9 cellular contexts compared by ENCODE assay signal in the genomic region with DNA sequence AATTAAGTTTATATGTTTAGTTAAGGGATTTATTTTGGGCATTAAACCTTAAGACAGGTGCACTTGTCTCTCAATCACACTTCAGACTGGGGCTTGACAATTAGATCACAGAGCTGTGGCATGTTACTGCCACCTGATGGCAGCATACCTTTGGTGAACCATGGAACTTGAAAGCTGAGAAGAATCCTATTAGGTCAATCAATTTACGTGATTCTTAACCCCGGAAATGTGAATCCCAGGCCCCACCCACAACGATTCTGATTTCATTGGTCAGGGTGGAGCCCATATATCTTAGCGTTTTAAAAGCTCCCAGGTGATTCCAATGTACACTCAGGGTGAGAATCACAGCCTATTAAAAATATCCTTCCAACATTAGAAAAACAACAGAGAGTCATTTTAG.
DNase-seq lines count a peak whose midpoint lies in the region; ATAC-seq lines count a peak whose summit lies in the region.
"Had no signal": no experiment of that assay in that cellular context is flagged by ENCODE, and none has a peak within 500 bp of the region (broad histone marks: within the 10 kb centered on the region; RNA-seq: fewer than 3 reads in every experiment).

No MANE protein-coding gene starts in this region.

- WGBS in GM23248 (ENCODE audit: low coverage in 1 of 2, low lambda C conversion rate in 2 of 2, missing lambda C conversion rate in 2 of 2), 2 experiments, result 2 to 4% methylated on average over 4 of the region's 4 CpGs

- H3K27me3 ChIP-seq in CD4-positive, CD25-positive, alpha-beta regulatory T cell (ENCODE audit: control insufficient read depth, insufficient read depth, low read length), result peaks cover 2% of the 10 kb centered on the region
- peaks cover 20% of the 10 kb centered on the region for H3K27me3 ChIP-seq in GM23248 (replicated peaks; ENCODE audit: insufficient read depth)

- no peaks in the 10 kb centered on the region for H3K79me2 ChIP-seq in GM23248 (ENCODE audit: insufficient read depth)

- H3K4me3 ChIP-seq in CD4-positive, CD25-positive, alpha-beta regulatory T cell (ENCODE audit: low read depth, low read length), result no peak overlapping the region
- H3K4me3 ChIP-seq in GM23248, result no peak overlapping the region
- H3K4me3 ChIP-seq: skin epidermis had no signal

- no peaks in the 10 kb centered on the region for H3K9me2 ChIP-seq in GM23248 (ENCODE audit: insufficient read depth)

- no peak overlapping the region for H3K4me2 ChIP-seq in GM23248 (ENCODE audit: unreplicated experiment)

- no peaks in the 10 kb centered on the region for H3K9me3 ChIP-seq in CD4-positive, CD25-positive, alpha-beta regulatory T cell (ENCODE audit: control insufficient read depth in 2 of 2, low read length in 2 of 2)
- no peaks in the 10 kb centered on the region for H3K9me3 ChIP-seq in GM23248 (ENCODE audit: low read depth)

- no peak overlapping the region for H3K27ac ChIP-seq in CD4-positive, CD25-positive, alpha-beta regulatory T cell (ENCODE audit: insufficient read depth, low read length, poor library complexity, severe bottlenecking)
- H3K27ac ChIP-seq in GM23248, result no peak overlapping the region
- H3K27ac ChIP-seq: skin epidermis had no signal

- DNase-seq in CD4-positive, CD25-positive, alpha-beta regulatory T cell, result peak; percentile 14 to 70 (median 35)
- DNase-seq in GM23248, result peak; percentile 33
- DNase-seq in NCI-H774 (lab: John Stamatoyannopoulos, UW), result peak; percentile 43
- DNase-seq in activated T-helper 2 cell treated with anti-CD3 and anti-CD28 coated beads, Interferon-gamma antibody, Interleukin-2, Interleukin-4, amounts not matched to agents 10 μg/mL and 5 μg/mL and 100 μg/mL, durations not matched to agents 14 hours and 24 hours and 36 hours (ENCODE audit: low spot score), result peak; percentile 32
- DNase-seq in left cardiac atrium, result no peak
- DNase-seq in stimulated activated CD4-positive, alpha-beta T cell treated with anti-CD3 and anti-CD28 coated beads, Interleukin-12 subunit alpha, Interleukin-12 subunit beta, amount 100 ng/mL, for 48 hours (ENCODE audit: low read depth in 2 of 3, low spot score in 1 of 3), result peak; percentile 17 to 42 (median 24)

- intact Hi-C loops in activated T-helper 2 cell treated with anti-CD3 and anti-CD28 coated beads, Interferon-gamma antibody, Interleukin-2, Interleukin-4, amounts not matched to agents 10 μg/mL and 5 μg/mL and 100 μg/mL, durations not matched to agents 14 hours and 24 hours and 36 hours (cut with micrococcal nuclease), result loop anchor here (2.0 to 5.0 kb wide), 2 partner anchors 98 to 245 kb away; no protein-coding TSS in a partner anchor
- intact Hi-C loops in left cardiac atrium (cut with DNase I), result loop anchor here (2.0 to 5.0 kb wide), 2 partner anchors 98 to 100 kb away; no protein-coding TSS in a partner anchor

- no peaks in the 10 kb centered on the region for H3K9me3 Mint-ChIP-seq in CD4-positive, CD25-positive, alpha-beta regulatory T cell
- no peaks in the 10 kb centered on the region for H3K9me3 Mint-ChIP-seq in activated T-helper 2 cell treated with anti-CD3 and anti-CD28 coated beads, Interferon-gamma antibody, Interleukin-2, Interleukin-4, amounts not matched to agents 10 μg/mL and 5 μg/mL and 100 μg/mL, durations not matched to agents 14 hours and 24 hours and 36 hours

- H3K36me3 ChIP-seq in CD4-positive, CD25-positive, alpha-beta regulatory T cell (ENCODE audit: control insufficient read depth, insufficient read depth, low read length), result no peaks in the 10 kb centered on the region
- H3K36me3 ChIP-seq in GM23248 (ENCODE audit: low read depth), result no peaks in the 10 kb centered on the region

- no peak overlapping the region for H3K4me3 Mint-ChIP-seq in CD4-positive, CD25-positive, alpha-beta regulatory T cell
- no peak overlapping the region for H3K4me3 Mint-ChIP-seq in activated T-helper 2 cell treated with anti-CD3 and anti-CD28 coated beads, Interferon-gamma antibody, Interleukin-2, Interleukin-4, amounts not matched to agents 10 μg/mL and 5 μg/mL and 100 μg/mL, durations not matched to agents 14 hours and 24 hours and 36 hours (ENCODE audit: low read depth)

- H3K27ac Mint-ChIP-seq in CD4-positive, CD25-positive, alpha-beta regulatory T cell, result peak overlapping the region in 1 of 3 donors; percentile 26
- H3K27ac Mint-ChIP-seq in activated T-helper 2 cell treated with anti-CD3 and anti-CD28 coated beads, Interferon-gamma antibody, Interleukin-2, Interleukin-4, amounts not matched to agents 10 μg/mL and 5 μg/mL and 100 μg/mL, durations not matched to agents 14 hours and 24 hours and 36 hours, result no peak overlapping the region

- peaks cover 0 to 5% (median 2%) of the 10 kb centered on the region in 4 donors for H3K4me1 Mint-ChIP-seq in CD4-positive, CD25-positive, alpha-beta regulatory T cell
- no peaks in the 10 kb centered on the region for H3K4me1 Mint-ChIP-seq in activated T-helper 2 cell treated with anti-CD3 and anti-CD28 coated beads, Interferon-gamma antibody, Interleukin-2, Interleukin-4, amounts not matched to agents 10 μg/mL and 5 μg/mL and 100 μg/mL, durations not matched to agents 14 hours and 24 hours and 36 hours (ENCODE audit: low read depth)

- no peaks in the 10 kb centered on the region for H3F3A ChIP-seq in GM23248 (ENCODE audit: insufficient read depth)

- H3K9ac ChIP-seq in GM23248, result no peak overlapping the region

- no peak overlapping the region for H2AFZ ChIP-seq in GM23248

- H3K36me3 Mint-ChIP-seq in CD4-positive, CD25-positive, alpha-beta regulatory T cell, result no peaks in the 10 kb centered on the region
- no peaks in the 10 kb centered on the region for H3K36me3 Mint-ChIP-seq in activated T-helper 2 cell treated with anti-CD3 and anti-CD28 coated beads, Interferon-gamma antibody, Interleukin-2, Interleukin-4, amounts not matched to agents 10 μg/mL and 5 μg/mL and 100 μg/mL, durations not matched to agents 14 hours and 24 hours and 36 hours (ENCODE audit: low read depth)

- H4K20me1 ChIP-seq in GM23248 (ENCODE audit: insufficient read depth), result no peaks in the 10 kb centered on the region

- peak in 1 of 2 donors; percentile 68 for ATAC-seq in CD4-positive, CD25-positive, alpha-beta regulatory T cell (ENCODE audit: low read depth in 2 of 2)
- ATAC-seq in left cardiac atrium (peak; percentile 43 to 80), HG02642 (IDR thresholded peaks at IDR 0.05; ENCODE audit: poor library complexity, unreplicated experiment) (no peak), HG03565 (IDR thresholded peaks at IDR 0.05; ENCODE audit: unreplicated experiment) (no peak)

- peaks cover 13% of the 10 kb centered on the region for H3K27me3 Mint-ChIP-seq in CD4-positive, CD25-positive, alpha-beta regulatory T cell
- peaks cover 7% of the 10 kb centered on the region for H3K27me3 Mint-ChIP-seq in activated T-helper 2 cell treated with anti-CD3 and anti-CD28 coated beads, Interferon-gamma antibody, Interleukin-2, Interleukin-4, amounts not matched to agents 10 μg/mL and 5 μg/mL and 100 μg/mL, durations not matched to agents 14 hours and 24 hours and 36 hours (ENCODE audit: low read depth)

- H3K4me1 ChIP-seq in CD4-positive, CD25-positive, alpha-beta regulatory T cell (ENCODE audit: control insufficient read depth, insufficient read depth, low read length, poor library complexity, severe bottlenecking), result no peaks in the 10 kb centered on the region
- H3K4me1 ChIP-seq in GM23248 (ENCODE audit: insufficient read depth), result no peaks in the 10 kb centered on the region

- in situ Hi-C loops in GM23248 (cut with MboI), result no loop called here

Comparison
In these comparisons a context has a peak if more than half of its experiments do, and no peak if none do; other contexts are left out.
1. ATAC-seq: peak in left cardiac atrium (2 of 2); none in HG02642 (single experiment) and HG03565 (single experiment).